ENCODE assay signal across 11 cellular contexts in genomic region chr5:109936996-109937395, GRCh38.
DNase-seq lines count a peak whose midpoint lies in the region; ATAC-seq, FAIRE-seq and TF ChIP-seq lines count a peak whose summit lies in the region.
"Had no signal": no experiment of that assay in that cellular context is flagged by ENCODE, and none has a peak within 500 bp of the region (broad histone marks: within the 10 kb centered on the region; RNA-seq: fewer than 3 reads in every experiment).

No MANE protein-coding gene starts in this region.

- no peaks in the 10 kb centered on the region for H3F3A ChIP-seq in GM23338 (replicated peaks; ENCODE audit: low read depth)

- no peak overlapping the region for H3K27ac ChIP-seq in GM23338 (ENCODE audit: low read depth)
- H3K27ac ChIP-seq: lower lobe of right lung, spleen had no signal

- H3K27ac Mint-ChIP-seq in activated CD4-positive, alpha-beta T cell treated with anti-CD3 and anti-CD28 coated beads, Interleukin-2, amount 10 ng/mL, durations not matched to agents 7 days and 5 days, result peak overlapping the region; percentile 72
- H3K27ac Mint-ChIP-seq in GM23338, result peak overlapping the region; percentile 72; the same call in 1 of the 2 replicates

- H3K9me3 Mint-ChIP-seq in activated CD4-positive, alpha-beta T cell treated with anti-CD3 and anti-CD28 coated beads, Interleukin-2, amount 10 ng/mL, durations not matched to agents 7 days and 5 days, result peaks cover 10% of the 10 kb centered on the region
- no peaks in the 10 kb centered on the region for H3K9me3 Mint-ChIP-seq in GM23338

- no peaks in the 10 kb centered on the region for H3K27me3 ChIP-seq in GM23338 (ENCODE audit: insufficient read depth)
- H3K27me3 ChIP-seq: spleen had no signal

- ATAC-seq in GM23338 (no peak; the same call in 2 of the 3 replicates), HG03520 (IDR thresholded peaks at IDR 0.05; ENCODE audit: unreplicated experiment) (peak; percentile 82)
- ATAC-seq: lower lobe of right lung had no signal

- CTCF ChIA-PET in activated CD4-positive, alpha-beta T cell treated with anti-CD3 and anti-CD28 coated beads, Interleukin-2, amount 10 ng/mL, durations not matched to agents 7 days and 5 days (lab: Charles Lee), result interaction anchor here (0.9 to 1.1 kb wide), 3 partner anchors 8 to 15 kb away, joined by 3 to 5 read pairs (median 4); no protein-coding TSS in a partner anchor

- POLR2A ChIA-PET in activated CD4-positive, alpha-beta T cell treated with anti-CD3 and anti-CD28 coated beads, Interleukin-2, amount 10 ng/mL, durations not matched to agents 7 days and 5 days (lab: Charles Lee), result interaction anchor here (0.6 kb wide), 1 partner anchor 41 kb away, joined by 4 read pairs; no protein-coding TSS in a partner anchor

- peaks cover 2% of the 10 kb centered on the region for H3K36me3 Mint-ChIP-seq in activated CD4-positive, alpha-beta T cell treated with anti-CD3 and anti-CD28 coated beads, Interleukin-2, amount 10 ng/mL, durations not matched to agents 7 days and 5 days (ENCODE audit: low read depth)
- H3K36me3 Mint-ChIP-seq in GM23338 (ENCODE audit: low read depth), result no peaks in the 10 kb centered on the region; the same call in 2 of the 3 replicates

- H3K4me2 ChIP-seq in GM23338, result no peak overlapping the region

- no peaks in the 10 kb centered on the region for H4K20me1 ChIP-seq in GM23338 (replicated peaks; ENCODE audit: insufficient read depth)

- peaks cover 19% of the 10 kb centered on the region for H3K4me1 Mint-ChIP-seq in activated CD4-positive, alpha-beta T cell treated with anti-CD3 and anti-CD28 coated beads, Interleukin-2, amount 10 ng/mL, durations not matched to agents 7 days and 5 days
- H3K4me1 Mint-ChIP-seq in GM23338, result peaks cover 3% of the 10 kb centered on the region; the same call in 2 of the 3 replicates

- H3K4me3 Mint-ChIP-seq in activated CD4-positive, alpha-beta T cell treated with anti-CD3 and anti-CD28 coated beads, Interleukin-2, amount 10 ng/mL, durations not matched to agents 7 days and 5 days, result no peak overlapping the region
- no peak overlapping the region for H3K4me3 Mint-ChIP-seq in GM23338

- no peak for FAIRE-seq in frontal cortex (lab: Jason Lieb, UNC)

- H3K4me3 ChIP-seq in GM23338, result no peak overlapping the region
- H3K4me3 ChIP-seq: lower lobe of right lung, spleen had no signal

- H3K79me2 ChIP-seq in GM23338 (replicated peaks; ENCODE audit: insufficient read depth), result no peaks in the 10 kb centered on the region

- no peak overlapping the region for H2AFZ ChIP-seq in GM23338

- H3K36me3 ChIP-seq in GM23338 (ENCODE audit: insufficient read depth), result no peaks in the 10 kb centered on the region
- H3K36me3 ChIP-seq: lower lobe of right lung, spleen had no signal

- no peaks in the 10 kb centered on the region for H3K27me3 Mint-ChIP-seq in activated CD4-positive, alpha-beta T cell treated with anti-CD3 and anti-CD28 coated beads, Interleukin-2, amount 10 ng/mL, durations not matched to agents 7 days and 5 days
- H3K27me3 Mint-ChIP-seq in GM23338 (ENCODE audit: insufficient read depth, low read depth, poor library complexity), result peaks cover 2% of the 10 kb centered on the region

- no peaks in the 10 kb centered on the region for H3K9me2 ChIP-seq in GM23338 (ENCODE audit: insufficient read depth)

- H3K4me1 ChIP-seq in GM23338 (ENCODE audit: insufficient read depth), result no peaks in the 10 kb centered on the region
- H3K4me1 ChIP-seq: lower lobe of right lung, spleen had no signal

- TF ChIP-seq CTCF in GM23338 (conservative IDR thresholded peaks at IDR 0.05; ENCODE audit: low read depth in 2 of 2), result no peak

- DNase-seq in activated CD4-positive, alpha-beta T cell treated with anti-CD3 and anti-CD28 coated beads, Interleukin-2, amount 10 ng/mL, durations not matched to agents 7 days and 5 days, result no peak
- DNase-seq in activated CD4-positive, alpha-beta T cell treated with anti-CD3 and anti-CD28 coated beads for 1 hour, result no peak
- DNase-seq in GM23338 (ENCODE audit: low spot score), result no peak
- DNase-seq in stimulated activated CD4-positive, alpha-beta T cell treated with anti-CD3 and anti-CD28 coated beads, Interleukin-4, amount 100 ng/mL, for 1 hour, result peak; percentile 22
- no peak for DNase-seq in NCI-H446 (lab: John Stamatoyannopoulos, UW)
- DNase-seq in kidney glomerular epithelial cell (lab: John Stamatoyannopoulos, UW), result no peak
- no peak for DNase-seq in frontal cortex (ENCODE audit: low spot score in 2 of 2)
- DNase-seq: lower lobe of right lung, NCI-H2227 treated with DMSO at 0.1 percent for 48 hours, spleen had no signal

TF ChIP-seq in GM23338, 12 proteins besides CTCF, POLR2A, EP300 and RAD21:
- TF ChIP-seq ZNF331 (CRISPR knock-in tag; IDR thresholded peaks at IDR 0.05; ENCODE audit: low read depth), result no peak
- no peak for TF ChIP-seq REST (IDR thresholded peaks at IDR 0.05; ENCODE audit: unreplicated experiment)
- no peak for TF ChIP-seq EZH2 (IDR thresholded peaks at IDR 0.05; ENCODE audit: low read depth, unreplicated experiment)
- no peak for TF ChIP-seq ZNF114 (CRISPR knock-in tag; IDR thresholded peaks at IDR 0.05)
- no peak for TF ChIP-seq CREB1 (CRISPR knock-in tag; IDR thresholded peaks at IDR 0.05; ENCODE audit: low read depth)
- no peak for TF ChIP-seq NANOG (IDR thresholded peaks at IDR 0.05; ENCODE audit: borderline replicate concordance)
TF ChIP-seq in GM23338: peak in this region for 0.
